8 cellular contexts compared by ENCODE assay signal in the genomic region with DNA sequence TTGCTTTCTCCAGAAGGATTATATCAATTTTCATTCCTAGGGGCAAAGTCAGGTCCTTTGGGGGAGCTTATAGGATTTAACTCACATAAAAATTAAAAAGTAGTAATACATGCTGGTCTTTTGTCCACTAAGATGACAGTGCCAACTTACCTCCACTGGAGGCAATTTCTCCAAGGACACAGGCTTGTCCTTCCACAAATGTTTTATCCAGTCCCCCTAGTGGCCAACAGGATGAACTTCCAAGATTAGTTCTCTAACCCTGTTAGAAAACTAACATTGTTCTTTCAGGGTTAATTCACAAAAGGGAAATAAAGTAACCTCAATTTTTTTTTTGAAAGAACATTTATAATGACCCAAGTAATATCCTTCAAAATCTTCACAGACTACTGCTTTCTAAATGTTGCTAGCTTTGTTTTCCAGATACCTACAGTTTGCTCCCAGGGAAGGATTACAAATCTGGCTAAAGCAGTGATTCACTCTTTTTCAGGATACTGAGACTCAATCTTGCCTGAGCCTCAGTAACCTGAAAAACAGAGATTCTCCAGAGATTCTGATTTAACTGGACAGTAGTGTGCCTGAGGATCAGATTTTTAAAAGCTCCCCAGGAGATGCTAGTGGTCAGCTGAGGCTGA. TPM values are rescaled to one million over a fixed set of nuclear protein-coding genes. Genes with fewer than 3 reads are reported as not detected.
DNase-seq lines count a peak whose midpoint lies in the region; ATAC-seq, FAIRE-seq and TF ChIP-seq lines count a peak whose summit lies in the region.

No MANE protein-coding gene starts in this region.

- intact Hi-C loops in CD4-positive, alpha-beta T cell (cut with DNase I, micrococcal nuclease), result loop anchor here (1.0 to 5.0 kb wide), 4 partner anchors 80 to 271 kb away; a partner anchor contains a TSS
- intact Hi-C loops in left ventricle myocardium superior (cut with micrococcal nuclease), result loop anchor here (5.0 kb wide), 1 partner anchor 70 kb away; no protein-coding TSS in a partner anchor

- H3K4me1 ChIP-seq in GM23248 (ENCODE audit: insufficient read depth), result 0 out of 2 replicates have a peak, but pooled peaks cover 3% of the 10 kb centered on the region
- no peaks in the 10 kb centered on the region for H3K4me1 ChIP-seq in small intestine (ENCODE audit: control insufficient read depth in 2 of 2, insufficient read depth in 1 of 2, low read depth in 1 of 2, low read length in 1 of 2)

- no peaks in the 10 kb centered on the region for H3K36me3 Mint-ChIP-seq in CD4-positive, alpha-beta T cell (ENCODE audit: low read depth)
- no peaks in the 10 kb centered on the region for H3K36me3 Mint-ChIP-seq in activated naive CD4-positive, alpha-beta T cell treated with anti-CD3 and anti-CD28 coated beads, Interleukin-2, amount 50 U/mL, for 72 hours

- H3K27ac ChIP-seq in CD4-positive, alpha-beta T cell (ENCODE audit: low read depth, low read length), result no peak overlapping the region
- H3K27ac ChIP-seq in GM23248 (no peak overlapping the region), small intestine (ENCODE audit: low read depth in 1 of 2, low read length in 1 of 2) (no peak overlapping the region)

- peak; percentile 54 for ATAC-seq in CD4-positive, alpha-beta T cell (ENCODE audit: poor library complexity)
- ATAC-seq in activated naive CD4-positive, alpha-beta T cell treated with anti-CD3 and anti-CD28 coated beads, Interleukin-2, amount 50 U/mL, for 72 hours, result peak; percentile 47 to 70
- ATAC-seq in left ventricle myocardium superior, result peak; percentile 54
- ATAC-seq in HG02642 (IDR thresholded peaks at IDR 0.05; ENCODE audit: poor library complexity, unreplicated experiment), result no peak
- no peak for ATAC-seq in GM18858 (IDR thresholded peaks at IDR 0.05; ENCODE audit: unreplicated experiment)

- FAIRE-seq in small intestine (lab: Jason Lieb, UNC), result peak; percentile 39

- CTCF ChIA-PET in CD4-positive, alpha-beta T cell (lab: Charles Lee), result interaction anchor here (1.0 to 2.8 kb wide), 5 partner anchors 8 to 214 kb away, joined by 3 to 21 read pairs (median 5); no protein-coding TSS in a partner anchor

- no peaks in the 10 kb centered on the region for H3F3A ChIP-seq in GM23248 (ENCODE audit: insufficient read depth)

- H3K4me1 Mint-ChIP-seq in CD4-positive, alpha-beta T cell (ENCODE audit: low read depth), result no peaks in the 10 kb centered on the region

- POLR2A ChIA-PET in CD4-positive, alpha-beta T cell (lab: Charles Lee), result interaction anchor here (1.1 to 2.0 kb wide), 2 partner anchors 80 to 226 kb away, joined by 3 to 8 read pairs; a partner anchor contains a TSS

- no peaks in the 10 kb centered on the region for H3K27me3 ChIP-seq in CD4-positive, alpha-beta T cell (ENCODE audit: control insufficient read depth, insufficient read depth, low read length)
- H3K27me3 ChIP-seq in GM23248 (replicated peaks; ENCODE audit: insufficient read depth) (no peaks in the 10 kb centered on the region), small intestine (ENCODE audit: control insufficient read depth in 2 of 2, insufficient read depth in 2 of 2, low read length in 2 of 2) (no peaks in the 10 kb centered on the region)

- H2AFZ ChIP-seq in GM23248, result peak overlapping the region; percentile 50

- DNase-seq in CD4-positive, alpha-beta T cell, result peak in 1 of 10 experiments; percentile 5
- DNase-seq in GM23248 (peak; percentile 83), NCI-H446 (lab: John Stamatoyannopoulos, UW) (peak; percentile 38 to 71), left ventricle myocardium superior (no peak), small intestine (peak; percentile 69)
- DNase-seq in activated naive CD4-positive, alpha-beta T cell treated with anti-CD3 and anti-CD28 coated beads, Interleukin-2, amount 50 U/mL, for 72 hours (ENCODE audit: low spot score in 2 of 2), result no peak

- H3K4me3 ChIP-seq in GM23248 (no peak overlapping the region), small intestine (ENCODE audit: low read depth in 1 of 2, low read length in 2 of 2) (no peak overlapping the region)

- H3K9me2 ChIP-seq in GM23248 (ENCODE audit: insufficient read depth), result no peaks in the 10 kb centered on the region

- H3K9me3 ChIP-seq in CD4-positive, alpha-beta T cell (ENCODE audit: control insufficient read depth, low read length), result no peaks in the 10 kb centered on the region
- no peaks in the 10 kb centered on the region for H3K9me3 ChIP-seq in GM23248 (ENCODE audit: low read depth)
- no peaks in the 10 kb centered on the region for H3K9me3 ChIP-seq in small intestine (ENCODE audit: control insufficient read depth, low read depth)

- peak; percentile 91 for TF ChIP-seq CTCF in CD4-positive, alpha-beta T cell (IDR thresholded peaks at IDR 0.05)

- no peak overlapping the region for H3K4me2 ChIP-seq in GM23248 (ENCODE audit: unreplicated experiment)

- no peaks in the 10 kb centered on the region for H3K79me2 ChIP-seq in GM23248 (ENCODE audit: insufficient read depth)

- H3K9ac ChIP-seq in GM23248, result no peak overlapping the region

- H3K27ac Mint-ChIP-seq in CD4-positive, alpha-beta T cell, result no peak overlapping the region
- H3K27ac Mint-ChIP-seq in activated naive CD4-positive, alpha-beta T cell treated with anti-CD3 and anti-CD28 coated beads, Interleukin-2, amount 50 U/mL, for 72 hours, result no peak overlapping the region

- no peak overlapping the region for H3K4me3 Mint-ChIP-seq in CD4-positive, alpha-beta T cell

- H3K36me3 ChIP-seq in GM23248 (ENCODE audit: low read depth), result no peaks in the 10 kb centered on the region
- H3K36me3 ChIP-seq in small intestine (ENCODE audit: control insufficient read depth in 2 of 2, insufficient read depth in 2 of 2, low read length in 2 of 2), result no peaks in the 10 kb centered on the region

- H4K20me1 ChIP-seq in GM23248 (ENCODE audit: insufficient read depth), result no peaks in the 10 kb centered on the region

- no peaks in the 10 kb centered on the region for H3K9me3 Mint-ChIP-seq in CD4-positive, alpha-beta T cell
- no peaks in the 10 kb centered on the region for H3K9me3 Mint-ChIP-seq in activated naive CD4-positive, alpha-beta T cell treated with anti-CD3 and anti-CD28 coated beads, Interleukin-2, amount 50 U/mL, for 72 hours

- in situ Hi-C loops in GM23248 (cut with MboI), result loop anchor here (25.0 kb wide), 1 partner anchor 270 kb away; no protein-coding TSS in a partner anchor

- no peaks in the 10 kb centered on the region for H3K27me3 Mint-ChIP-seq in CD4-positive, alpha-beta T cell

RNA-seq across cellular contexts. Expression of a gene that starts 31.7 kb away (rescaled TPM):
- 10 to 100 TPM; 27.4 to 27.7 TPM for total RNA-seq in CD4-positive, alpha-beta T cell
- 23.3 and 24.8 TPM in 2 replicates for total RNA-seq in GM23248 (2014; rRNA removed; shearing (Covaris generic))
- polyA plus RNA-seq in GM23248 (2016; fragmentation: Nextera tagmentation; extraction: Ambion mirVana) (8.0 and 8.5 TPM in 2 replicates), small intestine (10 to 100 TPM in 2 of 3 donors, 1 to 10 TPM in 1; 9.0 to 15.2 (median 10.8) TPM)
- 10 to 100 TPM; 28.4 to 39.8 TPM for total RNA-seq in activated naive CD4-positive, alpha-beta T cell treated with anti-CD3 and anti-CD28 coated beads, Interleukin-2, amount 50 U/mL, for 72 hours
- 35.3 TPM for total RNA-seq in left ventricle myocardium superior

Comparison
In these comparisons a context has a peak if more than half of its experiments do, and no peak if none do; other contexts are left out.
1. ATAC-seq: peak in CD4-positive, alpha-beta T cell (single experiment), activated naive CD4-positive, alpha-beta T cell treated with anti-CD3 and anti-CD28 coated beads, Interleukin-2, amount 50 U/mL, for 72 hours (2 of 2) and left ventricle myocardium superior (single experiment); none in HG02642 (single experiment) and GM18858 (single experiment).
2. DNase-seq: peak in GM23248 (single experiment), NCI-H446 (2 of 2) and small intestine (single experiment); none in activated naive CD4-positive, alpha-beta T cell treated with anti-CD3 and anti-CD28 coated beads, Interleukin-2, amount 50 U/mL, for 72 hours (0 of 2) and left ventricle myocardium superior (single experiment).